In the genomic region with DNA sequence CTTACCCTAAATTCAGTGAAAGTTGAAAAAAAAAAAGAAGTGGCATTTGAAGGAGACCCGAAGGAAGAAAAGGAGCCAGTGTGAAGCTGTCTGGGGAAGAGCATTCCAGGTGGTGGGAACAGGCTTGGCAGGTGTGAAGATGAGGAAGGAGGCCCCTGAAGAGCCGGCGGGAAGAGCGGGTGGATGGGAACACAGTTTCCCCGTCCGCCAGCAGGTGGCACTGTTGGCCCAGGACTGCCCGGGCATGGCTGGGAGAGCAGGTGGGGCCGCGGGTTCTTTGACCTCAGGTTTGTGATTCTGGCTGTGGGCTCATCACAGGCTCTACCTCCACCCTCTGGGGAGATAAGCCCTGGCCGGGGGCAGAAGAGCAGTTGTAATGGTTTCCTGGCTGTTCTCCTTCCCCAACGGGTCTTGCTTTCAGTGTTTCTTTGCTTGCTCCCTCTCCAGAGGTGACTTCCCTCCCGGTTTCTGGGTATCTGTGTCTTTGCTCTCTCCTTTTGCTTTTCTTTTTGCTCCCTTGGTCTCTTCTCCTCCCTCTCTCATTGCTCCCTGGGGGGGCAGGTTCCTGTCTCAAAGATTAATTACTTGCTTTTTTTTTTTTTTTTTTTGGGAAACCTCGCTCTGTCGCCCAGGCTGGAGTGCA, we compare ENCODE assay signal across 8 cellular contexts. TPM values are rescaled to one million over a fixed set of nuclear protein-coding genes. Genes with fewer than 3 reads are reported as not detected.
DNase-seq lines count a peak whose midpoint lies in the region; ATAC-seq and TF ChIP-seq lines count a peak whose summit lies in the region.

No MANE protein-coding gene starts in this region.

- peaks cover 66% of the 10 kb centered on the region for H3K79me2 ChIP-seq in Loucy (ENCODE audit: insufficient read depth, low read length)

- no peaks in the 10 kb centered on the region for H3K36me3 Mint-ChIP-seq in activated naive CD8-positive, alpha-beta T cell treated with anti-CD3 and anti-CD28 coated beads, Interleukin-2, amount 50 U/mL, for 24 hours (ENCODE audit: low read depth)

- peaks cover 29% of the 10 kb centered on the region for H3K27me3 Mint-ChIP-seq in activated naive CD8-positive, alpha-beta T cell treated with anti-CD3 and anti-CD28 coated beads, Interleukin-2, amount 50 U/mL, for 24 hours

- no peak overlapping the region for H2AFZ ChIP-seq in Loucy (ENCODE audit: low read length)

- H3K4me1 Mint-ChIP-seq in activated naive CD8-positive, alpha-beta T cell treated with anti-CD3 and anti-CD28 coated beads, Interleukin-2, amount 50 U/mL, for 24 hours: peaks cover 17% of the 10 kb centered on the region

- H3K9me3 ChIP-seq in Loucy (ENCODE audit: insufficient read depth, low read depth, low read length): no peaks in the 10 kb centered on the region
- H3K9me3 ChIP-seq in left ventricle myocardium inferior (replicated peaks): no peaks in the 10 kb centered on the region

- peaks cover 7% of the 10 kb centered on the region for H3F3A ChIP-seq in Loucy (ENCODE audit: low read depth)

- H3K27ac ChIP-seq in left ventricle myocardium inferior (replicated peaks): no peak overlapping the region

- ATAC-seq in activated naive CD8-positive, alpha-beta T cell treated with anti-CD3 and anti-CD28 coated beads, Interleukin-2, amount 50 U/mL, for 24 hours: peak; percentile 84
- no peak for ATAC-seq in HG02970 (IDR thresholded peaks at IDR 0.05; ENCODE audit: low FRiP score, unreplicated experiment)
- no peak for ATAC-seq in GM19328 (IDR thresholded peaks at IDR 0.05; ENCODE audit: unreplicated experiment)

- no peak overlapping the region for H3K4me3 ChIP-seq in GM12865 (ENCODE audit: low read depth, low read length)
- peak overlapping the region; percentile 69 for H3K4me3 ChIP-seq in Loucy (ENCODE audit: low read length, poor library complexity, severe bottlenecking)
- no peak overlapping the region for H3K4me3 ChIP-seq in left ventricle myocardium inferior

- H3K4me1 ChIP-seq in Loucy (ENCODE audit: insufficient read depth, low read length, poor library complexity, severe bottlenecking): peaks cover 43% of the 10 kb centered on the region
- no peaks in the 10 kb centered on the region for H3K4me1 ChIP-seq in left ventricle myocardium inferior

- H3K27ac Mint-ChIP-seq in activated naive CD8-positive, alpha-beta T cell treated with anti-CD3 and anti-CD28 coated beads, Interleukin-2, amount 50 U/mL, for 24 hours: no peak overlapping the region

- no peak overlapping the region for H3K4me3 Mint-ChIP-seq in activated naive CD8-positive, alpha-beta T cell treated with anti-CD3 and anti-CD28 coated beads, Interleukin-2, amount 50 U/mL, for 24 hours

- intact Hi-C loops in left ventricle myocardium inferior (cut with micrococcal nuclease): loop anchor here (2.0 kb wide), 1 partner anchor 184 kb away; no protein-coding TSS in a partner anchor

- DNase-seq in GM12865 (ENCODE audit: low read depth): peak; percentile 72
- DNase-seq in T-helper 2 cell: peak; percentile 54 to 76 (median 67)
- peak; percentile 89 for DNase-seq in activated naive CD8-positive, alpha-beta T cell treated with anti-CD3 and anti-CD28 coated beads, Interleukin-2, amount 50 U/mL, for 24 hours
- DNase-seq in left ventricle myocardium inferior: peak; percentile 70
- DNase-seq in putamen (ENCODE audit: low spot score): peak; percentile 17

- H3K36me3 ChIP-seq in Loucy (ENCODE audit: insufficient read depth, low read length) (peaks cover 1% of the 10 kb centered on the region; the same call in 1 of the 2 replicates), left ventricle myocardium inferior (no peaks in the 10 kb centered on the region)

- no peaks in the 10 kb centered on the region for H3K9me2 ChIP-seq in Loucy (replicated peaks; ENCODE audit: low read depth, low read length)

- H4K20me1 ChIP-seq in Loucy (ENCODE audit: insufficient read depth, low read length, poor library complexity, severe bottlenecking): no peaks in the 10 kb centered on the region

- no peaks in the 10 kb centered on the region for H3K9me3 Mint-ChIP-seq in activated naive CD8-positive, alpha-beta T cell treated with anti-CD3 and anti-CD28 coated beads, Interleukin-2, amount 50 U/mL, for 24 hours

- H3K27me3 ChIP-seq in Loucy (ENCODE audit: insufficient read depth, low read length, poor library complexity, severe bottlenecking): no peaks in the 10 kb centered on the region
- peaks cover 25% of the 10 kb centered on the region for H3K27me3 ChIP-seq in left ventricle myocardium inferior (ENCODE audit: low read depth)

- peak overlapping the region; percentile 76 for H3K4me2 ChIP-seq in Loucy (ENCODE audit: low read depth, low read length, poor library complexity, severe bottlenecking)

- H3K9ac ChIP-seq in Loucy (ENCODE audit: low read depth, low read length, poor library complexity, severe bottlenecking): peak overlapping the region; percentile 69

- peak; percentile 92 for TF ChIP-seq CTCF in GM12865 (IDR thresholded peaks at IDR 0.05; ENCODE audit: insufficient read depth, low read depth, low read length, missing control alignments)
- peak; percentile 81 for TF ChIP-seq CTCF in Loucy (conservative IDR thresholded peaks at IDR 0.05; ENCODE audit: low read length)
- TF ChIP-seq CTCF in left ventricle myocardium inferior (IDR thresholded peaks at IDR 0.05; ENCODE audit: borderline replicate concordance): peak; percentile 96

RNA-seq across cellular contexts. Expression of gene RAP1GAP2, which starts 32.3 kb away (rescaled TPM):
- total RNA-seq in left ventricle myocardium inferior: 63.8 TPM

Comparison
In these comparisons a context has a peak if more than half of its experiments do, and no peak if none do; other contexts are left out.
1. DNase-seq: peak in every context shown above with its lines; median percentile 89 in activated naive CD8-positive, alpha-beta T cell treated with anti-CD3 and anti-CD28 coated beads, Interleukin-2, amount 50 U/mL, for 24 hours; 72 in GM12865; 70 in left ventricle myocardium inferior; 67 in T-helper 2 cell; 17 in putamen.